ENCODE assay signal across 8 cellular contexts in the genomic region with DNA sequence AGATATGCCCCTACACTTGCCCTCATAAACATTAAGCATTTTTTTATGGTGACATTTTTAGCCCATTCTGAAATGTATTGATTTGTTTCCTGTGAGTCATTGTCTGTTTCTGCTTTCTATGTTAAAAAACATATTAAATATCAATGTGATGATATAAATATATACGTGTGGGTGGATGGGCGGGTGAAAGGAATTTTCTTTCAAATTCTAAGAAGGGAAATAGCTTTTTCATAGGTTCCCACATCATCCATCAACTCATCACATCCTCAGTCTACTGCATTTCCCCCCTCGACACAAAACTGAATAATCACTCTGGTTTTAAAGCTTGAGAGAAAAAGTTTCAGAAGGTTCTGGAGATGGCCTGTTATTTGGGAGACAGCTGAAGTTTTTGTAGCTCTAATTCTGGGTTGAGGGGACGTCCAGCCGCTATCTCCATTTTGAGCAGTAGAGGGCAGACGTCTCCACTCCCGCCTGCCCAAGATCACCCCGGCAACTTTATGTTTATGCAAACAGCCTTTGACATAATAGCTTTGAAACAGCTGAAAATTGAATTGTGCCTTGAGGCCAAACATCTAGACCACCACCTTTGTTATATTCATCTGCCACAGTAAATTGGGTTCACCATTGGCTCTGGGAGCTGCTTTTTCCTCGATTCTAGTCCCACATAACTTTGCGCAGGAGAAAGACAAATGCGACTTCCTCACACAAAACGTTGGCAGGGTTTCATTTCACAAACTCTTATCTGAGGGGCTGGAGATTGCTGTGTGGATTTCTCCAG.
A peak's percentile ranks its signal among the peaks of the same experiment; 100 is the strongest.
DNase-seq lines count a peak whose midpoint lies in the region; ATAC-seq and TF ChIP-seq lines count a peak whose summit lies in the region.

No MANE protein-coding gene starts in this region.

- in situ Hi-C loops in GM13977 (cut with MboI; ENCODE audit: low pct_unique_long_range_greater_than_20kb, low sequenced_read_pairs, unreplicated experiment): no loop called here

- no peak overlapping the region for H2BK5ac ChIP-seq in neuronal stem cell (ENCODE audit: low read length)

- H3K4me3 Mint-ChIP-seq in activated T-helper 17 cell treated with anti-CD3 and anti-CD28 coated beads, Interleukin-2, amount 50 U/mL, for 72 hours: no peak overlapping the region

- H3K14ac ChIP-seq in neuronal stem cell (ENCODE audit: low read length): no peak overlapping the region

- no CpG with 5 or more reads among the region's 12 CpGs for WGBS in neuronal stem cell (ENCODE audit: extremely low coverage in 2 of 2, insufficient read length in 2 of 2, insufficient replicate concordance in 1 of 2), 2 donors

- H2AFZ ChIP-seq in OCI-LY1 (ENCODE audit: low read length): no peak overlapping the region
- H2AFZ ChIP-seq in neuronal stem cell (ENCODE audit: low read length): peak overlapping the region; percentile 48

- H3K18ac ChIP-seq in neuronal stem cell (ENCODE audit: low read length): no peak overlapping the region

- H3K27ac Mint-ChIP-seq in activated T-helper 17 cell treated with anti-CD3 and anti-CD28 coated beads, Interleukin-2, amount 50 U/mL, for 72 hours: no peak overlapping the region

- peak; percentile 26 for ATAC-seq in activated T-helper 17 cell treated with anti-CD3 and anti-CD28 coated beads, Interleukin-2, amount 50 U/mL, for 72 hours (replicated peaks)
- peak; percentile 48 for ATAC-seq in thoracic aorta (ENCODE audit: insufficient number of reproducible peaks, low FRiP score, low read depth)

- TF ChIP-seq CTCF in GM13977 (IDR thresholded peaks at IDR 0.05; ENCODE audit: extremely low read depth, insufficient read depth, missing control alignments) (peak; percentile 79), OCI-LY1 (IDR thresholded peaks at IDR 0.05; ENCODE audit: low read length) (peak; percentile 83), fibroblast of the aortic adventitia (IDR thresholded peaks at IDR 0.05; ENCODE audit: insufficient read depth, low read length) (peak; percentile 89), thoracic aorta (IDR thresholded peaks at IDR 0.05) (peak; percentile 78)

- H3K36me3 Mint-ChIP-seq in activated T-helper 17 cell treated with anti-CD3 and anti-CD28 coated beads, Interleukin-2, amount 50 U/mL, for 72 hours (ENCODE audit: low read depth): no peaks in the 10 kb centered on the region

- no peaks in the 10 kb centered on the region for H3F3A ChIP-seq in OCI-LY1 (ENCODE audit: insufficient read depth, low read length)

- H3K4me1 Mint-ChIP-seq in activated T-helper 17 cell treated with anti-CD3 and anti-CD28 coated beads, Interleukin-2, amount 50 U/mL, for 72 hours: no peaks in the 10 kb centered on the region

- no peak overlapping the region for H2AK5ac ChIP-seq in neuronal stem cell (ENCODE audit: low read depth, low read length)

- no peaks in the 10 kb centered on the region for H3K4me1 ChIP-seq in OCI-LY1 (ENCODE audit: insufficient read depth, low read length, severe bottlenecking)
- H3K4me1 ChIP-seq in neuronal stem cell (ENCODE audit: control insufficient read depth in 2 of 2, insufficient read depth in 1 of 2, low read depth in 1 of 2, low read length in 2 of 2): peaks cover 0 to 2% of the 10 kb centered on the region in 2 donors
- peaks cover 1 to 5% of the 10 kb centered on the region in 2 donors for H3K4me1 ChIP-seq in thoracic aorta (ENCODE audit: control insufficient read depth in 1 of 2, low read depth in 2 of 2)

- no peak overlapping the region for H4K91ac ChIP-seq in neuronal stem cell (ENCODE audit: low read depth, low read length, poor library complexity)

- no peak overlapping the region for H3K27ac ChIP-seq in OCI-LY1 (ENCODE audit: low read depth, low read length, poor library complexity, severe bottlenecking)
- H3K27ac ChIP-seq in neuronal stem cell (replicated peaks; ENCODE audit: low read length): no peak overlapping the region
- no peak overlapping the region for H3K27ac ChIP-seq in thoracic aorta

- H2BK120ac ChIP-seq in neuronal stem cell (ENCODE audit: low read depth, low read length): no peak overlapping the region

- H3K4me2 ChIP-seq in OCI-LY1 (ENCODE audit: low read length) (no peak overlapping the region), neuronal stem cell (ENCODE audit: insufficient read depth, low read length, poor library complexity, severe bottlenecking) (no peak overlapping the region)

- no peaks in the 10 kb centered on the region for H4K20me1 ChIP-seq in OCI-LY1 (ENCODE audit: insufficient read depth, low read length)

- H3K36me3 ChIP-seq in OCI-LY1 (ENCODE audit: insufficient read depth, low read length) (no peaks in the 10 kb centered on the region), neuronal stem cell (replicated peaks in 1 of 2; ENCODE audit: control insufficient read depth in 2 of 2, insufficient read depth in 2 of 2, low read length in 2 of 2) (no peaks in the 10 kb centered on the region), thoracic aorta (no peaks in the 10 kb centered on the region)

- no peak overlapping the region for H4K8ac ChIP-seq in neuronal stem cell (ENCODE audit: low read depth, low read length)

- no peaks in the 10 kb centered on the region for H3K9me2 ChIP-seq in OCI-LY1 (ENCODE audit: low read depth, low read length)

- no peaks in the 10 kb centered on the region; the same call in 1 of the 2 replicates for H3K27me3 ChIP-seq in OCI-LY1 (ENCODE audit: insufficient read depth, low read length)
- H3K27me3 ChIP-seq in neuronal stem cell (ENCODE audit: control insufficient read depth in 3 of 3, insufficient read depth in 3 of 3, low read depth in 1 of 3, low read length in 3 of 3): no peaks in the 10 kb centered on the region
- no peaks in the 10 kb centered on the region for H3K27me3 ChIP-seq in thoracic aorta (replicated peaks; ENCODE audit: insufficient read depth)

- H3K23ac ChIP-seq in neuronal stem cell (ENCODE audit: low read depth, low read length, poor library complexity): no peak overlapping the region

- no peaks in the 10 kb centered on the region for H3K9me3 Mint-ChIP-seq in activated T-helper 17 cell treated with anti-CD3 and anti-CD28 coated beads, Interleukin-2, amount 50 U/mL, for 72 hours

- peaks cover 3% of the 10 kb centered on the region for H3K27me3 Mint-ChIP-seq in activated T-helper 17 cell treated with anti-CD3 and anti-CD28 coated beads, Interleukin-2, amount 50 U/mL, for 72 hours

- H3K4ac ChIP-seq in neuronal stem cell (ENCODE audit: low read length): no peak overlapping the region

- H3K4me3 ChIP-seq in OCI-LY1 (ENCODE audit: low read depth, low read length, poor library complexity, severe bottlenecking): no peak overlapping the region
- H3K4me3 ChIP-seq in fibroblast of the aortic adventitia (ENCODE audit: low read depth, low read length): peak overlapping the region; percentile 48
- H3K4me3 ChIP-seq in neuronal stem cell (ENCODE audit: low read length in 2 of 2): no peak overlapping the region
- H3K4me3 ChIP-seq in thoracic aorta: peak overlapping the region; percentile 72

- no peaks in the 10 kb centered on the region for H3K79me2 ChIP-seq in OCI-LY1 (ENCODE audit: insufficient read depth, low read length)

- DNase-seq in 8988T (peak; percentile 11), GM13977 (ENCODE audit: low spot score) (peak; percentile 44), HT-29 (ENCODE audit: low spot score) (peak; percentile 78), fibroblast of the aortic adventitia (ENCODE audit: low read depth) (peak; percentile 71), neuronal stem cell (ENCODE audit: low spot score) (peak; percentile 57), thoracic aorta (ENCODE audit: low spot score) (no peak)

- no peak overlapping the region for H2BK15ac ChIP-seq in neuronal stem cell (ENCODE audit: low read length)

- H3K9me3 ChIP-seq in OCI-LY1 (ENCODE audit: low read length): no peaks in the 10 kb centered on the region
- H3K9me3 ChIP-seq in neuronal stem cell (replicated peaks in 1 of 2; ENCODE audit: control insufficient read depth in 2 of 2, insufficient read depth in 1 of 2, low read depth in 1 of 2, low read length in 2 of 2): no peaks in the 10 kb centered on the region
- H3K9me3 ChIP-seq in thoracic aorta: no peaks in the 10 kb centered on the region

- no peak overlapping the region for H3K9ac ChIP-seq in OCI-LY1 (ENCODE audit: low read length)
- H3K9ac ChIP-seq in neuronal stem cell (ENCODE audit: low read depth, low read length, poor library complexity): no peak overlapping the region

- no peaks in the 10 kb centered on the region for H3K79me1 ChIP-seq in neuronal stem cell (ENCODE audit: low read depth, low read length)

- H2BK12ac ChIP-seq in neuronal stem cell (ENCODE audit: low read length): no peak overlapping the region

Comparison
In these comparisons a context has a peak if more than half of its experiments do, and no peak if none do; other contexts are left out.
1. H3K4me3 ChIP-seq: peak in fibroblast of the aortic adventitia (single experiment) and thoracic aorta (single experiment); none in OCI-LY1 (single experiment) and neuronal stem cell (0 of 2).
2. Peak in every context shown above with its lines, with median percentiles within 50 percentile points of each other: CTCF ChIP-seq.